ENCODE assay signal across 8 cellular contexts in genomic region chr13:19782049-19782726, GRCh38. TPM values are rescaled to one million over a fixed set of nuclear protein-coding genes. Genes with fewer than 3 reads are reported as not detected.
DNase-seq lines count a peak whose midpoint lies in the region; ATAC-seq and TF ChIP-seq lines count a peak whose summit lies in the region.

No MANE protein-coding gene starts in this region.

- intact Hi-C loops in PC-3 (cut with micrococcal nuclease) = loop anchor here (1.0 to 5.0 kb wide), 3 partner anchors 65 to 175 kb away; partner anchors contain the start of gene ZMYM2

- H3K79me2 ChIP-seq in PC-3 (ENCODE audit: low read length) = peaks cover 32% of the 10 kb centered on the region
- H3K79me2 ChIP-seq in neural progenitor cell (ENCODE audit: low read depth) = peaks cover 35% of the 10 kb centered on the region

- H3F3A ChIP-seq in PC-3 (ENCODE audit: low read length, unreplicated experiment) = no peaks in the 10 kb centered on the region
- H3F3A ChIP-seq in neural progenitor cell (ENCODE audit: low read depth) = peaks cover 11% of the 10 kb centered on the region

- peak overlapping the region; percentile 72 for H3K27ac ChIP-seq in PC-3 (ENCODE audit: low read length)
- peak overlapping the region; percentile 59 for H3K27ac ChIP-seq in neural progenitor cell

- no peaks in the 10 kb centered on the region for H3K9me2 ChIP-seq in PC-3 (replicated peaks; ENCODE audit: low read length)

- H3K9me3 ChIP-seq in PC-3 (ENCODE audit: low read length) (no peaks in the 10 kb centered on the region), neural progenitor cell (ENCODE audit: low read depth) (peaks cover 7% of the 10 kb centered on the region)

- peaks cover 13% of the 10 kb centered on the region for H3K36me3 Mint-ChIP-seq in neural progenitor cell

- H3K36me3 ChIP-seq in PC-3 (ENCODE audit: low read depth, low read length) = peaks cover 6% of the 10 kb centered on the region
- no peaks in the 10 kb centered on the region for H3K36me3 ChIP-seq in neural progenitor cell

- H3K9ac ChIP-seq in PC-3 (ENCODE audit: low read length) (peak overlapping the region; percentile 99), neural progenitor cell (peak overlapping the region; percentile 89)

- TF ChIP-seq CTCF in PC-3 (conservative IDR thresholded peaks at IDR 0.05; ENCODE audit: low read depth, low read length) = no peak
- no peak for TF ChIP-seq CTCF in foreskin fibroblast (IDR thresholded peaks at IDR 0.05; ENCODE audit: low read depth, low read length)
- no peak for TF ChIP-seq CTCF in neural progenitor cell (IDR thresholded peaks at IDR 0.05)

- peaks cover 4% of the 10 kb centered on the region for H3K4me1 Mint-ChIP-seq in neural progenitor cell

- CTCF ChIA-PET in PC-3 (lab: Charles Lee) = no interaction called here

- peaks cover 14% of the 10 kb centered on the region for H3K9me3 Mint-ChIP-seq in neural progenitor cell

- H3K4me2 ChIP-seq in PC-3 (ENCODE audit: low read length) (peak overlapping the region; percentile 81), neural progenitor cell (peak overlapping the region; percentile 84)

- H3K4me1 ChIP-seq in PC-3 (ENCODE audit: insufficient read depth, low read length) (no peaks in the 10 kb centered on the region), neural progenitor cell (no peaks in the 10 kb centered on the region)

- peak; percentile 40 for ATAC-seq in HG03066 (IDR thresholded peaks at IDR 0.05; ENCODE audit: low read depth, unreplicated experiment)
- peak; percentile 48 for ATAC-seq in PC-3

- H2AFZ ChIP-seq in PC-3 (ENCODE audit: low read length) (peak overlapping the region; percentile 44), neural progenitor cell (replicated peaks) (no peak overlapping the region)

- H4K20me1 ChIP-seq in PC-3 (ENCODE audit: low read length) (peaks cover 17% of the 10 kb centered on the region), neural progenitor cell (ENCODE audit: low read depth) (peaks cover 3% of the 10 kb centered on the region)

- POLR2A ChIA-PET in PC-3 (lab: Charles Lee; ENCODE audit: unreplicated experiment) = interaction anchor here (0.7 kb wide), 1 partner anchor 81 kb away, joined by 3 read pairs; the partner anchor contains the start of gene ZMYM5

- BruUV-seq in PC-3 (replicated peaks; lab: Mats Ljungman, UMichigan) = TSS peak; percentile 60

- H3K4me3 ChIP-seq in PC-3 (ENCODE audit: low read length) (peak overlapping the region; percentile 99), foreskin fibroblast (ENCODE audit: low read depth in 1 of 2, low read length in 2 of 2) (peak overlapping the region; percentile 74 to 80), neural progenitor cell (peak overlapping the region; percentile 86)

- H3K4me3 Mint-ChIP-seq in neural progenitor cell = peak overlapping the region; percentile 97

- peak overlapping the region; percentile 98 for H3K27ac Mint-ChIP-seq in neural progenitor cell

- H3K27me3 Mint-ChIP-seq in neural progenitor cell (ENCODE audit: insufficient read depth, low read depth) = peaks cover 8% of the 10 kb centered on the region

- H3K27me3 ChIP-seq in PC-3 (ENCODE audit: low read length) = no peaks in the 10 kb centered on the region
- no peaks in the 10 kb centered on the region for H3K27me3 ChIP-seq in neural progenitor cell

- DNase-seq in SIG-M5 treated with dmso at 0.1 percent for 504 hours (lab: John Stamatoyannopoulos, UW; ENCODE audit: unreplicated experiment) (peak; percentile 30), SIG-M5 (lab: John Stamatoyannopoulos, UW) (no peak), PC-3 (peak; percentile 26), activated gamma-delta T cell treated with Interleukin-2 at 50 U/mL for 16 hours (peak; percentile 42), foreskin fibroblast (peak; percentile 34 to 72), neural progenitor cell (ENCODE audit: low spot score) (peak; percentile 58), stromal cell of bone marrow (ENCODE audit: low read depth) (peak; percentile 20)

RNA-seq across cellular contexts. Expression of gene PSPC1, which starts 0.6 kb away (rescaled TPM):
- total RNA-seq in PC-3 (2014; rRNA removed) (118 and 121 TPM in 2 replicates), neural progenitor cell (ENCODE audit: low replicate concordance) (77.0 and 87.0 TPM in 2 replicates)
